ENCODE assay signal across 1 cellular context in the genomic region with DNA sequence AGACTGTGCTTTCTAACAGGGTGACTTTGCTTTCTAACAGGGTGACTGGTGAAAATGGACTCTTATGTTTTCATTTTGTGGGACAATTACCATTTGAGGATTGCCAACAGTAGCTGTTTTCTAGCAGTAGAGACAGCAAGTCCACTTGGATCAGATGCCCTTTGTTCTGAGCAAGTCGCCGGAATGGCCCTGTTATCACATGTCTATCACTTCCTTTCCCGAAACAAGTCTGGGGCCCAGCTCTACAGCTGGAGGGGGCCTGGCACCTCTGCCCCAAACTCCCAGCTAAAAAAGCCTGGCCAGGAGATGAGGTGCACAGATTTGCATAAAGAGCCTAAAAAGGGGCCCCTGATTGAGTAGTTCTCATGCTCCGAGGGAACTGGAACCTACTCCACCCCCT.
TF ChIP-seq lines count a peak whose summit lies in the region.

No MANE protein-coding gene starts in this region.

TF ChIP-seq in endothelial cell of umbilical vein, 7 proteins besides CTCF, POLR2A, EP300 and RAD21 (continued from another document):
- no peak for TF ChIP-seq GATA2 (IDR thresholded peaks at IDR 0.05; ENCODE audit: insufficient read depth, insufficient read length, low read depth, low read length)
